Comparison of ENCODE assay signal across 1 cellular context in genomic region chr13:110327036-110327790, GRCh38.
TF ChIP-seq lines count a peak whose summit lies in the region.

No MANE protein-coding gene starts in this region.

TF ChIP-seq in GM23338, 12 proteins besides CTCF, POLR2A, EP300 and RAD21 (continued from another document):
- TF ChIP-seq ZNF462 (CRISPR knock-in tag; IDR thresholded peaks at IDR 0.05) (no peak), NANOG (IDR thresholded peaks at IDR 0.05; ENCODE audit: borderline replicate concordance) (peak; percentile 46; the same call in 1 of the 2 replicates), ZNF331 (CRISPR knock-in tag; IDR thresholded peaks at IDR 0.05; ENCODE audit: low read depth) (no peak), CREB1 (CRISPR knock-in tag; IDR thresholded peaks at IDR 0.05; ENCODE audit: low read depth) (peak; percentile 44; the same call in 1 of the 2 replicates), JUNB (IDR thresholded peaks at IDR 0.05; ENCODE audit: unreplicated experiment) (no peak)
- TF ChIP-seq, protein P1, sequence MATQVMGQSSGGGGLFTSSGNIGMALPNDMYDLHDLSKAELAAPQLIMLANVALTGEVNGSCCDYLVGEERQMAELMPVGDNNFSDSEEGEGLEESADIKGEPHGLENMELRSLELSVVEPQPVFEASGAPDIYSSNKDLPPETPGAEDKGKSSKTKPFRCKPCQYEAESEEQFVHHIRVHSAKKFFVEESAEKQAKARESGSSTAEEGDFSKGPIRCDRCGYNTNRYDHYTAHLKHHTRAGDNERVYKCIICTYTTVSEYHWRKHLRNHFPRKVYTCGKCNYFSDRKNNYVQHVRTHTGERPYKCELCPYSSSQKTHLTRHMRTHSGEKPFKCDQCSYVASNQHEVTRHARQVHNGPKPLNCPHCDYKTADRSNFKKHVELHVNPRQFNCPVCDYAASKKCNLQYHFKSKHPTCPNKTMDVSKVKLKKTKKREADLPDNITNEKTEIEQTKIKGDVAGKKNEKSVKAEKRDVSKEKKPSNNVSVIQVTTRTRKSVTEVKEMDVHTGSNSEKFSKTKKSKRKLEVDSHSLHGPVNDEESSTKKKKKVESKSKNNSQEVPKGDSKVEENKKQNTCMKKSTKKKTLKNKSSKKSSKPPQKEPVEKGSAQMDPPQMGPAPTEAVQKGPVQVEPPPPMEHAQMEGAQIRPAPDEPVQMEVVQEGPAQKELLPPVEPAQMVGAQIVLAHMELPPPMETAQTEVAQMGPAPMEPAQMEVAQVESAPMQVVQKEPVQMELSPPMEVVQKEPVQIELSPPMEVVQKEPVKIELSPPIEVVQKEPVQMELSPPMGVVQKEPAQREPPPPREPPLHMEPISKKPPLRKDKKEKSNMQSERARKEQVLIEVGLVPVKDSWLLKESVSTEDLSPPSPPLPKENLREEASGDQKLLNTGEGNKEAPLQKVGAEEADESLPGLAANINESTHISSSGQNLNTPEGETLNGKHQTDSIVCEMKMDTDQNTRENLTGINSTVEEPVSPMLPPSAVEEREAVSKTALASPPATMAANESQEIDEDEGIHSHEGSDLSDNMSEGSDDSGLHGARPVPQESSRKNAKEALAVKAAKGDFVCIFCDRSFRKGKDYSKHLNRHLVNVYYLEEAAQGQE (IDR thresholded peaks at IDR 0.05; ENCODE audit: unreplicated experiment), result no peak
TF ChIP-seq in GM23338: peak in this region for 4.
